Comparison of ENCODE assay signal across 19 cellular contexts in genomic region chr6:76684881-76685280, GRCh38.
A peak's percentile ranks its signal among the peaks of the same experiment; 100 is the strongest.
DNase-seq lines count a peak whose midpoint lies in the region; ATAC-seq, FAIRE-seq and TF ChIP-seq lines count a peak whose summit lies in the region.
"Had no signal": no experiment of that assay in that cellular context is flagged by ENCODE, and none has a peak within 500 bp of the region (broad histone marks: within the 10 kb centered on the region; RNA-seq: fewer than 3 reads in every experiment).

No MANE protein-coding gene starts in this region.

- no peaks in the 10 kb centered on the region for H3K4me1 ChIP-seq in kidney (ENCODE audit: control insufficient read depth in 1 of 2, insufficient read depth in 1 of 2, low read depth in 1 of 2, low read length in 2 of 2)
- H3K4me1 ChIP-seq: body of pancreas had no signal

- DNase-seq in AG10803 (ENCODE audit: low read depth): no peak
- peak; percentile 19 for DNase-seq in HT-29 (ENCODE audit: low spot score)
- DNase-seq in iPS DF 19.7 (ENCODE audit: low read depth, low spot score): peak; percentile 91
- no peak for DNase-seq in kidney
- DNase-seq in NCI-H2171 treated with DMSO at 0.1 percent for 48 hours (lab: John Stamatoyannopoulos, UW): no peak
- DNase-seq: activated CD4-positive, CD25-positive, alpha-beta regulatory T cell; activated naive CD4-positive, alpha-beta T cell; body of pancreas; effector CD8-positive, alpha-beta T cell; foreskin melanocyte; KBM-7; NCI-H1694; posterior cingulate gyrus; stimulated activated CD4-positive, alpha-beta T cell treated with anti-CD3 and anti-CD28 coated beads, Interleukin-15, amount 100 ng/mL, for 24 hours had no signal

- H3K27ac ChIP-seq in kidney (ENCODE audit: low read depth in 2 of 2, low read length in 2 of 2): no peak overlapping the region
- H3K27ac ChIP-seq: body of pancreas had no signal

- no peak for FAIRE-seq in kidney (lab: Jason Lieb, UNC)
- FAIRE-seq: H54, keratinocyte had no signal

- no peak overlapping the region for H3K9ac ChIP-seq in kidney (ENCODE audit: low read length in 2 of 2)

- H3K36me3 ChIP-seq in kidney (ENCODE audit: control insufficient read depth in 1 of 2, insufficient read depth in 2 of 2, low read length in 2 of 2): no peaks in the 10 kb centered on the region

- H3K4me3 ChIP-seq in AG10803 (ENCODE audit: low read length) (no peak overlapping the region), kidney (ENCODE audit: low read length in 2 of 2) (no peak overlapping the region)
- H3K4me3 ChIP-seq: body of pancreas had no signal

- TF ChIP-seq CTCF in AG10803 (conservative IDR thresholded peaks at IDR 0.05; ENCODE audit: low read length) (peak; percentile 10; the same call in 1 of the 2 replicates), kidney (IDR thresholded peaks at IDR 0.05; ENCODE audit: borderline replicate concordance, extremely low read depth, insufficient read depth) (no peak)

- intact Hi-C loops in kidney (cut with DNase I): no loop called here

- no peaks in the 10 kb centered on the region for H3K9me3 ChIP-seq in kidney (ENCODE audit: control insufficient read depth in 1 of 2, low read length in 2 of 2)
- H3K9me3 ChIP-seq: body of pancreas had no signal

- ATAC-seq in SK-N-SH treated with all-trans-retinoic acid at 6 μM for 48 hours (peak; percentile 62), HG03159 (IDR thresholded peaks at IDR 0.05; ENCODE audit: unreplicated experiment) (no peak), HG03442 (IDR thresholded peaks at IDR 0.05; ENCODE audit: unreplicated experiment) (no peak)
- ATAC-seq: body of pancreas had no signal

TF ChIP-seq in SK-N-SH treated with all-trans-retinoic acid at 6 μM for 48 hours, 23 proteins besides CTCF, POLR2A, EP300 and RAD21:
- TF ChIP-seq TOX (CRISPR knock-in tag; IDR thresholded peaks at IDR 0.05; ENCODE audit: borderline replicate concordance) (no peak), ZC3H10 (CRISPR knock-in tag; IDR thresholded peaks at IDR 0.05) (no peak), SNAI2 (CRISPR knock-in tag; IDR thresholded peaks at IDR 0.05) (no peak), ZNF8 (CRISPR knock-in tag; IDR thresholded peaks at IDR 0.05) (no peak), OSR1 (CRISPR knock-in tag; IDR thresholded peaks at IDR 0.05) (no peak), TCF4 (CRISPR knock-in tag; IDR thresholded peaks at IDR 0.05; ENCODE audit: borderline replicate concordance) (no peak), POU6F1 (CRISPR knock-in tag; IDR thresholded peaks at IDR 0.05; ENCODE audit: borderline replicate concordance, low read depth) (no peak), ZNF565 (CRISPR knock-in tag; conservative IDR thresholded peaks at IDR 0.05; ENCODE audit: low read depth) (no peak), ESRRG (CRISPR knock-in tag; IDR thresholded peaks at IDR 0.05) (no peak), TSHZ2 (CRISPR knock-in tag; IDR thresholded peaks at IDR 0.05) (no peak), CREB5 (CRISPR knock-in tag; IDR thresholded peaks at IDR 0.05; ENCODE audit: low read depth) (no peak), CSDC2 (CRISPR knock-in tag; IDR thresholded peaks at IDR 0.05) (no peak), ARNTL (CRISPR knock-in tag; IDR thresholded peaks at IDR 0.05; ENCODE audit: borderline replicate concordance, low read depth) (no peak), CSRNP3 (CRISPR knock-in tag; IDR thresholded peaks at IDR 0.05) (no peak)
TF ChIP-seq in SK-N-SH treated with all-trans-retinoic acid at 6 μM for 48 hours: peak in this region for 0.

Comparison
In these comparisons a context has a peak if more than half of its experiments do, and no peak if none do; other contexts are left out.
1. DNase-seq: peak in HT-29 (single experiment) and iPS DF 19.7 (single experiment); none in AG10803 (single experiment), kidney (single experiment) and NCI-H2171 treated with DMSO at 0.1 percent for 48 hours (single experiment).